Comparison of ENCODE assay signal across 8 cellular contexts in genomic region chr4:26862381-26862915, GRCh38. TPM values are rescaled to one million over a fixed set of nuclear protein-coding genes. Genes with fewer than 3 reads are reported as not detected.
DNase-seq lines count a peak whose midpoint lies in the region; ATAC-seq and TF ChIP-seq lines count a peak whose summit lies in the region.

No MANE protein-coding gene starts in this region.

- H3K9me3 ChIP-seq in DOHH2 (ENCODE audit: control insufficient read depth, insufficient read depth, low read length) (no peaks in the 10 kb centered on the region), ovary (no peaks in the 10 kb centered on the region)

- ATAC-seq in effector memory CD8-positive, alpha-beta T cell (replicated peaks), result no peak
- no peak for ATAC-seq in HG02588 (IDR thresholded peaks at IDR 0.05; ENCODE audit: unreplicated experiment)

- no peaks in the 10 kb centered on the region for H3K9me2 ChIP-seq in DOHH2 (replicated peaks; ENCODE audit: control insufficient read depth, low read length)

- H3K27ac Mint-ChIP-seq in effector memory CD8-positive, alpha-beta T cell, result peak overlapping the region; percentile 95 to 98

- no peaks in the 10 kb centered on the region for H3K9me3 Mint-ChIP-seq in effector memory CD8-positive, alpha-beta T cell

- H3K4me1 Mint-ChIP-seq in effector memory CD8-positive, alpha-beta T cell (ENCODE audit: low read depth in 2 of 2), result peaks cover 43 to 67% of the 10 kb centered on the region in 2 donors

- no peak overlapping the region for H3K23ac ChIP-seq in mesendoderm (ENCODE audit: low read length)

- H3K4me3 ChIP-seq in DOHH2 (ENCODE audit: low read length) (peak overlapping the region; percentile 89), ovary (peak overlapping the region; percentile 82), mesendoderm (ENCODE audit: low read length) (no peak overlapping the region)

- no peak overlapping the region for H3K56ac ChIP-seq in mesendoderm (ENCODE audit: low read length)

- no peaks in the 10 kb centered on the region for H3K27me3 Mint-ChIP-seq in effector memory CD8-positive, alpha-beta T cell

- H3K36me3 Mint-ChIP-seq in effector memory CD8-positive, alpha-beta T cell (ENCODE audit: insufficient read depth), result peaks cover 27% of the 10 kb centered on the region

- no peak overlapping the region for H4K8ac ChIP-seq in mesendoderm (ENCODE audit: low read depth, low read length)

- H3K4me2 ChIP-seq in DOHH2 (ENCODE audit: low read length), result peak overlapping the region; percentile 66
- no peak overlapping the region for H3K4me2 ChIP-seq in mesendoderm (ENCODE audit: low read length)

- H3K27ac ChIP-seq in DOHH2 (ENCODE audit: low read depth, low read length) (peak overlapping the region; percentile 85), ovary (peak overlapping the region in 1 of 2 donors; percentile 96), mesendoderm (ENCODE audit: low read depth, low read length) (no peak overlapping the region)

- 3 to 5% (median 5%) methylated on average over 3 of the region's 3 CpGs for WGBS in ovary, 3 donors
- WGBS in mesendoderm (ENCODE audit: extremely low coverage, insufficient coverage, low lambda C conversion rate), result no CpG with 5 or more reads among the region's 3 CpGs

- no peak overlapping the region for H2BK120ac ChIP-seq in mesendoderm (ENCODE audit: low read depth, low read length)

- no peak overlapping the region for H3K9ac ChIP-seq in mesendoderm (ENCODE audit: low read length)

- H2AK5ac ChIP-seq in mesendoderm (ENCODE audit: low read length), result no peak overlapping the region

- H3K79me1 ChIP-seq in mesendoderm (ENCODE audit: low read length), result peaks cover 2% of the 10 kb centered on the region

- peak; percentile 39 for DNase-seq in NCI-H82 (lab: John Stamatoyannopoulos, UW)
- DNase-seq in effector memory CD8-positive, alpha-beta T cell, result no peak
- no peak for DNase-seq in ovary
- DNase-seq in mesendoderm, result no peak
- DNase-seq in CD1c-positive myeloid dendritic cell (ENCODE audit: extremely low spot score), result no peak
- no peak for DNase-seq in NCI-H128 (lab: John Stamatoyannopoulos, UW; ENCODE audit: unreplicated experiment)

- H3K79me2 ChIP-seq in DOHH2 (ENCODE audit: control insufficient read depth, low read length) (peaks cover 91% of the 10 kb centered on the region), mesendoderm (ENCODE audit: control insufficient read depth, insufficient read depth, low read length) (peaks cover 13% of the 10 kb centered on the region)

- H3K36me3 ChIP-seq in DOHH2 (ENCODE audit: control insufficient read depth, low read length) (peaks cover 47% of the 10 kb centered on the region), ovary (no peaks in the 10 kb centered on the region), mesendoderm (ENCODE audit: control insufficient read depth, insufficient read depth, low read length) (no peaks in the 10 kb centered on the region)

- H3K4me3 Mint-ChIP-seq in effector memory CD8-positive, alpha-beta T cell, result peak overlapping the region; percentile 97 to 99

- H2BK5ac ChIP-seq in mesendoderm (ENCODE audit: low read length), result no peak overlapping the region

- TF ChIP-seq CTCF in DOHH2 (IDR thresholded peaks at IDR 0.05; ENCODE audit: low read depth, low read length, poor library complexity, severe bottlenecking) (no peak), ovary (IDR thresholded peaks at IDR 0.05) (no peak)

- peaks cover 19% of the 10 kb centered on the region for H3F3A ChIP-seq in DOHH2 (ENCODE audit: control insufficient read depth, insufficient read depth)

- H4K20me1 ChIP-seq in DOHH2 (ENCODE audit: control insufficient read depth, insufficient read depth, low read depth, low read length), result peaks cover 14% of the 10 kb centered on the region; the same call in 1 of the 2 replicates

- intact Hi-C loops in ovary (cut with DNase I), result loop anchor here in 3 of 4 donors (5.0 to 10.0 kb wide), 3 partner anchors 130 to 135 kb away; no protein-coding TSS in a partner anchor

- H3K27me3 ChIP-seq in DOHH2 (ENCODE audit: control insufficient read depth, low read length) (no peaks in the 10 kb centered on the region), ovary (no peaks in the 10 kb centered on the region), mesendoderm (ENCODE audit: insufficient read depth, low read length, poor library complexity) (no peaks in the 10 kb centered on the region)

- no peak overlapping the region for H2BK15ac ChIP-seq in mesendoderm (replicated peaks; ENCODE audit: low read depth)

- no peak for TF ChIP-seq EP300 in ovary (IDR thresholded peaks at IDR 0.05)

- H3K4me1 ChIP-seq in DOHH2 (ENCODE audit: control insufficient read depth, low read length) (peaks cover 60% of the 10 kb centered on the region), ovary (ENCODE audit: insufficient read depth) (peaks cover 8% of the 10 kb centered on the region), mesendoderm (ENCODE audit: control insufficient read depth, low read depth, low read length) (peaks cover 21% of the 10 kb centered on the region)

- no peak overlapping the region for H4K5ac ChIP-seq in mesendoderm (ENCODE audit: low read length)

- no peak overlapping the region for H3K18ac ChIP-seq in mesendoderm (ENCODE audit: low read length)

- TF ChIP-seq POLR2A in ovary (IDR thresholded peaks at IDR 0.05), result no peak

- H3K4ac ChIP-seq in mesendoderm (ENCODE audit: low read depth, low read length), result no peak overlapping the region

RNA-seq across cellular contexts. Expression of gene STIM2, which starts 1.8 kb away (rescaled TPM):
- total RNA-seq in ovary, result 10 to 100 TPM; 28.7 to 47.9 (median 40.2) TPM
- 10 to 100 TPM; 24.0 to 33.1 TPM for polyA plus RNA-seq in ovary
- polyA plus RNA-seq in mesendoderm (2013, experiment 1 of 2), result 23.9 TPM
- 22.4 TPM for polyA plus RNA-seq in mesendoderm (2013, experiment 2 of 2)
